8 cellular contexts compared by ENCODE assay signal in the genomic region with DNA sequence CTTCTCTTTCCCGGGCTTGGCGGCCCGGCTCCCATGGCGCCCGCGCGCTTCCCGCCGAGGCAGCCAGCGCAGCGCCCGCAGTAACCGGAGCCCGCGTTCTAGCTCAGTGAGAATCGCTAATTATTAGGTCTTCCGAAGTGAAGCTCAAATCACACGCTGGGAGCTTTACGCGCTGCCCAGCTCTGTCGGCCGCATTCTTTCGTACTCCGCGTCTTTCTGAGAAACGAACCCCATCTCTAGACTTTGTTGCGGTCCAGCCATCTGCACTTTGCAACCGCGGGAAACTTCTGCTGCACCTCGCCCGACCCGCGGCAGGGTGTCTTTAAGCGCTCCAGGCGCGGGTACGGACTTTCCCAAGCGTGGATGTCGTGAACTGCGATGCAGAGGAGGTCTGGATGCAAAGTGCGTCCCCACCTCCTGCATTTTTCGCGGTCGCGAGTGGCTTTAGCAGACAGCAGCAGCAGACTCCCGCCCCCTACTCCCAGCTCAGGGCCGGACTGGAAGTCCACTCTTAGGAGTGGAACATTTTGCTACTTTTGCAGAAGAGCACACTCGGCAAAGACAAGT. TPM values are rescaled to one million over a fixed set of nuclear protein-coding genes. Genes with fewer than 3 reads are reported as not detected.
DNase-seq lines count a peak whose midpoint lies in the region; TF ChIP-seq lines count a peak whose summit lies in the region.

No MANE protein-coding gene starts in this region.

- peaks cover 6% of the 10 kb centered on the region for H3K9me3 Mint-ChIP-seq in activated CD4-positive, alpha-beta T cell treated with anti-CD3 and anti-CD28 coated beads, Interleukin-2, amount 10 ng/mL, durations not matched to agents 24 days and 14 days

- H3K27ac Mint-ChIP-seq in activated CD4-positive, alpha-beta T cell treated with anti-CD3 and anti-CD28 coated beads, Interleukin-2, amount 10 ng/mL, durations not matched to agents 24 days and 14 days, result peak overlapping the region; percentile 45

- H3F3A ChIP-seq in smooth muscle cell (ENCODE audit: low read depth), result no peaks in the 10 kb centered on the region

- peaks cover 59 to 77% (median 73%) of the 10 kb centered on the region in 4 donors for H3K4me1 ChIP-seq in esophagus muscularis mucosa
- H3K4me1 ChIP-seq in smooth muscle cell (ENCODE audit: low read depth), result peaks cover 86% of the 10 kb centered on the region

- no peaks in the 10 kb centered on the region for H3K79me2 ChIP-seq in smooth muscle cell (ENCODE audit: low read depth)

- H3K36me3 ChIP-seq in esophagus muscularis mucosa (no peaks in the 10 kb centered on the region), smooth muscle cell (ENCODE audit: low read depth) (no peaks in the 10 kb centered on the region)

- no peak for TF ChIP-seq POLR2A in esophagus muscularis mucosa (IDR thresholded peaks at IDR 0.05; ENCODE audit: low read depth)

- no peak overlapping the region for H3K4me3 Mint-ChIP-seq in activated CD4-positive, alpha-beta T cell treated with anti-CD3 and anti-CD28 coated beads, Interleukin-2, amount 10 ng/mL, durations not matched to agents 24 days and 14 days

- TF ChIP-seq CTCF in esophagus muscularis mucosa (IDR thresholded peaks at IDR 0.05) (no peak), smooth muscle cell (IDR thresholded peaks at IDR 0.05; ENCODE audit: borderline replicate concordance, insufficient read depth, poor library complexity, severe bottlenecking) (no peak)

- H3K9ac ChIP-seq in smooth muscle cell (ENCODE audit: low read depth), result no peak overlapping the region

- peaks cover 10% of the 10 kb centered on the region for H3K4me1 Mint-ChIP-seq in activated CD4-positive, alpha-beta T cell treated with anti-CD3 and anti-CD28 coated beads, Interleukin-2, amount 10 ng/mL, durations not matched to agents 24 days and 14 days

- H3K27me3 Mint-ChIP-seq in activated CD4-positive, alpha-beta T cell treated with anti-CD3 and anti-CD28 coated beads, Interleukin-2, amount 10 ng/mL, durations not matched to agents 24 days and 14 days, result peaks cover 71% of the 10 kb centered on the region

- peaks cover 7% of the 10 kb centered on the region for H3K36me3 Mint-ChIP-seq in activated CD4-positive, alpha-beta T cell treated with anti-CD3 and anti-CD28 coated beads, Interleukin-2, amount 10 ng/mL, durations not matched to agents 24 days and 14 days (ENCODE audit: low read depth)

- H3K27ac ChIP-seq in esophagus muscularis mucosa (replicated peaks in 1 of 4), result no peak overlapping the region
- H3K27ac ChIP-seq in smooth muscle cell (ENCODE audit: low read depth), result no peak overlapping the region

- peak overlapping the region; percentile 73 for H3K4me2 ChIP-seq in smooth muscle cell

- peak overlapping the region; percentile 31 to 43 (median 32) for H3K4me3 ChIP-seq in esophagus muscularis mucosa
- H3K4me3 ChIP-seq in smooth muscle cell, result peak overlapping the region; percentile 16

- H3K27me3 ChIP-seq in esophagus muscularis mucosa (peaks cover 35 to 100% (median 97%) of the 10 kb centered on the region in 4 donors), smooth muscle cell (ENCODE audit: low read depth) (peaks cover 100% of the 10 kb centered on the region)

- 1% methylated on average over 42 of the region's 48 CpGs for WGBS in esophagus muscularis mucosa
- 2% methylated on average over 48 of the region's 48 CpGs for WGBS in smooth muscle cell (ENCODE audit: low lambda C conversion rate)

- H2AFZ ChIP-seq in smooth muscle cell (ENCODE audit: low read depth), result no peak overlapping the region

- intact Hi-C loops in activated CD4-positive, alpha-beta T cell treated with anti-CD3 and anti-CD28 coated beads, Interleukin-2, amount 10 ng/mL, durations not matched to agents 24 days and 14 days (cut with micrococcal nuclease), result no loop called here
- intact Hi-C loops in esophagus muscularis mucosa (cut with DNase I), result no loop called here

- no peaks in the 10 kb centered on the region for H4K20me1 ChIP-seq in smooth muscle cell (ENCODE audit: low read depth)

- no peak for TF ChIP-seq EP300 in esophagus muscularis mucosa (IDR thresholded peaks at IDR 0.05)

- peak; percentile 67 for DNase-seq in activated CD4-positive, alpha-beta T cell treated with anti-CD3 and anti-CD28 coated beads, Interleukin-2, amount 10 ng/mL, durations not matched to agents 24 days and 14 days
- no peak for DNase-seq in activated CD4-positive, alpha-beta T cell treated with anti-CD3 and anti-CD28 coated beads for 1 hour
- DNase-seq in NCI-H526 treated with DMSO at 0.1 percent for 48 hours (lab: John Stamatoyannopoulos, UW) (peak; percentile 63), esophagus muscularis mucosa (ENCODE audit: extremely low spot score) (no peak), smooth muscle cell (lab: John Stamatoyannopoulos, UW; ENCODE audit: unreplicated experiment) (no peak), NCI-H2081 treated with DMSO at 0.1 percent for 48 hours (lab: John Stamatoyannopoulos, UW) (no peak), cerebellar nuclear complex (lab: John Stamatoyannopoulos, UW) (no peak)
- DNase-seq in activated effector memory CD4-positive, alpha-beta T cell treated with Interleukin-2 at 50 U/mL for 16 hours, result no peak

- H3K9me3 ChIP-seq in esophagus muscularis mucosa (no peaks in the 10 kb centered on the region), smooth muscle cell (replicated peaks; ENCODE audit: low read depth) (no peaks in the 10 kb centered on the region)

RNA-seq across cellular contexts. Expression of gene PAX6, which starts 6.0 kb away (rescaled TPM):
- total RNA-seq in activated CD4-positive, alpha-beta T cell treated with anti-CD3 and anti-CD28 coated beads, Interleukin-2, amount 10 ng/mL, durations not matched to agents 24 days and 14 days, result not detected in 2 replicates
- under 1 TPM in 1 of 4 donors, not detected in 3; 0.06 TPM for total RNA-seq in esophagus muscularis mucosa
- total RNA-seq in smooth muscle cell, result not detected in 2 replicates
- polyA plus RNA-seq in smooth muscle cell, result 0.31 TPM in 1 of 2 replicates, not detected in the other

Comparison
In these comparisons a context has a peak if more than half of its experiments do, and no peak if none do; other contexts are left out.
1. DNase-seq: peak in activated CD4-positive, alpha-beta T cell treated with anti-CD3 and anti-CD28 coated beads, Interleukin-2, amount 10 ng/mL, durations not matched to agents 24 days and 14 days (single experiment) and NCI-H526 treated with DMSO at 0.1 percent for 48 hours (single experiment); none in activated CD4-positive, alpha-beta T cell treated with anti-CD3 and anti-CD28 coated beads for 1 hour (single experiment), esophagus muscularis mucosa (single experiment), smooth muscle cell (single experiment), NCI-H2081 treated with DMSO at 0.1 percent for 48 hours (single experiment), activated effector memory CD4-positive, alpha-beta T cell treated with Interleukin-2 at 50 U/mL for 16 hours (single experiment) and cerebellar nuclear complex (0 of 2).